In the genomic region with DNA sequence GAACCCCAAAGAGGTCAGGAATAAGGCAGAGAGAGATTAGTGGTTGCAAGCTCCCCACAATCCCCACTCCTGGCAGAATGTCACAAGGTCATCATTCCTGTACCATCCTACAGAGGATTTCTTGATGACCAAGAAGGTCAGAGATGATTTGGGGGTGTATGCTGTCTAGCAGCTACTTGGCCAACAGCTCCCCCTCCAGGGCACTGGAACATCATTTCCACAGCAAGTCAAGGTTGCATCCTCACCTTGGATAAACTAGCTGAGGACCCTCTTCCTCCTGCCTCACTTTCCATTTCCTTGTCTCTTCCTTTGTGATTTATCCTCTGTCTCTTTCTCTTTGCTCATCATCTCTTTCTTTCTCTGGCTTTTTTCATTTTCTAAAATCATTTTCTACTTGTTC, we compare ENCODE assay signal across 27 cellular contexts.
DNase-seq lines count a peak whose midpoint lies in the region; ATAC-seq and TF ChIP-seq lines count a peak whose summit lies in the region.
"Had no signal": no experiment of that assay in that cellular context is flagged by ENCODE, and none has a peak within 500 bp of the region (broad histone marks: within the 10 kb centered on the region; RNA-seq: fewer than 3 reads in every experiment).

No MANE protein-coding gene starts in this region.

- peaks cover 30% of the 10 kb centered on the region for H3K27me3 ChIP-seq in A673 (replicated peaks; ENCODE audit: insufficient read depth, low read depth, low read length, poor library complexity)
- no peaks in the 10 kb centered on the region for H3K27me3 ChIP-seq in PC-3 (ENCODE audit: low read length)
- H3K27me3 ChIP-seq: gastroesophageal sphincter, suprapubic skin, upper lobe of left lung had no signal

- POLR2A ChIA-PET in A673 (lab: Charles Lee; ENCODE audit: low non-redundant PET) (no interaction called here), PC-3 (lab: Charles Lee; ENCODE audit: unreplicated experiment) (no interaction called here)

- TF ChIP-seq CTCF in A673 (conservative IDR thresholded peaks at IDR 0.05; ENCODE audit: low read depth, low read length) (peak; percentile 27; the same call in 1 of the 2 replicates), PC-3 (conservative IDR thresholded peaks at IDR 0.05; ENCODE audit: low read depth, low read length) (0 out of 2 replicates have a peak, but pooled peaks have one; percentile 19), fibroblast of mammary gland (conservative IDR thresholded peaks at IDR 0.05; ENCODE audit: control insufficient read depth, insufficient read depth, low read depth, low read length) (peak; percentile 9)

- H3K36me3 ChIP-seq in A673 (ENCODE audit: insufficient read depth, low read length, poor library complexity, severe bottlenecking), result no peaks in the 10 kb centered on the region
- H3K36me3 ChIP-seq in PC-3 (ENCODE audit: low read depth, low read length), result no peaks in the 10 kb centered on the region
- H3K36me3 ChIP-seq: gastroesophageal sphincter, HAP-1, suprapubic skin, upper lobe of left lung had no signal

- H3K79me2 ChIP-seq in PC-3 (ENCODE audit: low read length), result no peaks in the 10 kb centered on the region

- H3K9ac ChIP-seq in PC-3 (ENCODE audit: low read length), result no peak overlapping the region

- H4K20me1 ChIP-seq in PC-3 (ENCODE audit: low read length), result no peaks in the 10 kb centered on the region

- no peaks in the 10 kb centered on the region for H3F3A ChIP-seq in PC-3 (ENCODE audit: low read length, unreplicated experiment)

- no peak for DNase-seq in A673 (ENCODE audit: low spot score)
- peak; percentile 6 for DNase-seq in HT-29 (ENCODE audit: low spot score)
- no peak for DNase-seq in PC-3
- DNase-seq in fibroblast of mammary gland (ENCODE audit: low read depth), result no peak
- DNase-seq in effector CD4-positive, alpha-beta T cell, result no peak
- no peak for DNase-seq in H4 (ENCODE audit: low spot score)
- DNase-seq: activated CD4-positive, alpha-beta T cell treated with anti-CD3 and anti-CD28 coated beads, Interleukin-2, amount 10 ng/mL, durations not matched to agents 7 days and 5 days; amniotic stem cell; CD8-positive, alpha-beta T cell; EL; KBM-7; left cardiac atrium; NCI-H1436; NCI-H2081 treated with DMSO at 0.1 percent for 48 hours; NCI-H345; retina; small intestine; stimulated activated naive CD4-positive, alpha-beta T cell; T1000; upper lobe of left lung had no signal

- BruUV-seq in A673 (replicated peaks; lab: Mats Ljungman, UMichigan) (no TSS peak), PC-3 (replicated peaks; lab: Mats Ljungman, UMichigan) (no TSS peak)

- no peaks in the 10 kb centered on the region for H3K9me2 ChIP-seq in PC-3 (replicated peaks; ENCODE audit: low read length)

- H3K4me3 ChIP-seq in A673 (ENCODE audit: low read depth, low read length, poor library complexity, severe bottlenecking) (no peak overlapping the region), PC-3 (ENCODE audit: low read length) (no peak overlapping the region), fibroblast of mammary gland (ENCODE audit: control insufficient read depth, low read depth, low read length) (no peak overlapping the region)
- H3K4me3 ChIP-seq: gastroesophageal sphincter, HAP-1, lung, suprapubic skin, upper lobe of left lung had no signal

- H3K9me3 ChIP-seq in A673 (ENCODE audit: low read depth, low read length, poor library complexity, severe bottlenecking) (no peaks in the 10 kb centered on the region), PC-3 (ENCODE audit: low read length) (no peaks in the 10 kb centered on the region)
- H3K9me3 ChIP-seq: gastroesophageal sphincter, HAP-1, suprapubic skin, upper lobe of left lung had no signal

- H3K4me2 ChIP-seq in PC-3 (ENCODE audit: low read length), result no peak overlapping the region

- H3K27ac ChIP-seq in A673 (ENCODE audit: low read depth, low read length, poor library complexity, severe bottlenecking) (no peak overlapping the region), PC-3 (ENCODE audit: low read length) (no peak overlapping the region)
- H3K27ac ChIP-seq: gastroesophageal sphincter, suprapubic skin, upper lobe of left lung had no signal

- H3K4me1 ChIP-seq in A673 (ENCODE audit: insufficient read depth, low read length, poor library complexity, severe bottlenecking) (peaks cover 7% of the 10 kb centered on the region), PC-3 (ENCODE audit: insufficient read depth, low read length) (no peaks in the 10 kb centered on the region)
- H3K4me1 ChIP-seq: gastroesophageal sphincter, HAP-1, suprapubic skin, upper lobe of left lung had no signal

- H2AFZ ChIP-seq in PC-3 (ENCODE audit: low read length), result no peak overlapping the region

- CTCF ChIA-PET in A673 (lab: Charles Lee) (no interaction called here), PC-3 (lab: Charles Lee) (no interaction called here)

- intact Hi-C loops in A673 (cut with micrococcal nuclease; ENCODE audit: unreplicated experiment), result loop anchor here (5.0 to 10.0 kb wide), 3 partner anchors 50 to 107 kb away; a partner anchor contains a TSS
- intact Hi-C loops in PC-3 (cut with micrococcal nuclease), result no loop called here

- ATAC-seq in PC-3 (no peak), GM19328 (IDR thresholded peaks at IDR 0.05; ENCODE audit: unreplicated experiment) (no peak), HG03521 (IDR thresholded peaks at IDR 0.05; ENCODE audit: unreplicated experiment) (no peak)
- ATAC-seq: CD8-positive, alpha-beta T cell; gastroesophageal sphincter; left cardiac atrium; WTC11 had no signal
